8 cellular contexts compared by ENCODE assay signal in genomic region chr1:17010601-17011438, GRCh38. TPM values are rescaled to one million over a fixed set of nuclear protein-coding genes. Genes with fewer than 3 reads are reported as not detected.
A peak's percentile ranks its signal among the peaks of the same experiment; 100 is the strongest.
DNase-seq lines count a peak whose midpoint lies in the region; ATAC-seq, FAIRE-seq and TF ChIP-seq lines count a peak whose summit lies in the region.

No MANE protein-coding gene starts in this region.

- H3K36me3 ChIP-seq in NT2/D1 (ENCODE audit: insufficient read depth, insufficient read length, low read length) (peaks cover 3% of the 10 kb centered on the region), GM12878 (ENCODE audit: control insufficient read depth in 2 of 2, insufficient read depth in 2 of 2, low read length in 1 of 2) (no peaks in the 10 kb centered on the region), iPS-18a (ENCODE audit: control insufficient read depth, low read depth, low read length) (no peaks in the 10 kb centered on the region), small intestine (ENCODE audit: control insufficient read depth in 2 of 2, insufficient read depth in 2 of 2, low read length in 2 of 2) (no peaks in the 10 kb centered on the region)

- SMC1A ChIA-PET in GM12878 (lab: Charles Lee; ENCODE audit: uncharacterized antibody, unreplicated experiment): interaction anchor here (1.0 to 2.4 kb wide), 3 partner anchors 8 to 59 kb away, joined by 4 to 7 read pairs (median 5); no protein-coding TSS in a partner anchor

- no peak for TF ChIP-seq EP300 in GM12878 (IDR thresholded peaks at IDR 0.05; ENCODE audit: borderline replicate concordance in 1 of 2, control insufficient read depth in 1 of 2, low read depth in 2 of 2, low read length in 2 of 2)

- intact Hi-C loops in GM12878 (cut with micrococcal nuclease; ENCODE audit: unreplicated experiment): no loop called here

- no peak for TF ChIP-seq RAD21 in GM12878 (IDR thresholded peaks at IDR 0.05; ENCODE audit: insufficient read depth, low read depth, low read length)

- TF ChIP-seq POLR2A in GM12878 (IDR thresholded peaks at IDR 0.05; ENCODE audit: low read depth, low read length): no peak

- WGBS in GM12878 (ENCODE audit: insufficient coverage, insufficient replicate concordance, low lambda C conversion rate, missing lambda C conversion rate): 5% methylated on average over 21 of the region's 27 CpGs
- WGBS in small intestine, 3 donors: 3 to 4% (median 3%) methylated on average over 22 to 27 of the region's 27 CpGs

- RAD21 ChIA-PET in GM12878 (lab: Charles Lee; ENCODE audit: unreplicated experiment): interaction anchor here (1.2 to 1.3 kb wide), 2 partner anchors 35 to 54 kb away, joined by 3 read pairs; no protein-coding TSS in a partner anchor

- H3K9ac ChIP-seq in NT2/D1 (ENCODE audit: insufficient read length, low read depth) (peak overlapping the region; percentile 81), GM12878 (ENCODE audit: control insufficient read depth, insufficient read depth, low read length) (peak overlapping the region; percentile 40), iPS-18a (ENCODE audit: low read length) (peak overlapping the region; percentile 34)

- ATAC-seq in GM12878: peak; percentile 16
- ATAC-seq in HG02970 (IDR thresholded peaks at IDR 0.05; ENCODE audit: low FRiP score, unreplicated experiment): no peak

- no TSS peak for BruUV-seq in GM12878 (replicated peaks; lab: Mats Ljungman, UMichigan)

- H3K4me3 ChIP-seq in AG09309 (ENCODE audit: control insufficient read depth, low read depth, low read length) (peak overlapping the region; percentile 80), NT2/D1 (ENCODE audit: insufficient read length, low read depth) (peak overlapping the region; percentile 64), GM12878 (peak overlapping the region; percentile 87), iPS-18a (ENCODE audit: low read length) (peak overlapping the region; percentile 77), small intestine (ENCODE audit: low read depth in 1 of 2, low read length in 2 of 2) (peak overlapping the region; percentile 79 to 89)

- H3K4me2 ChIP-seq in GM12878 (ENCODE audit: control insufficient read depth, insufficient read depth): peak overlapping the region; percentile 92

- H3K79me2 ChIP-seq in GM12878 (ENCODE audit: control insufficient read depth, insufficient read depth, low read length): peaks cover 2% of the 10 kb centered on the region

- FAIRE-seq in GM12878 (lab: Jason Lieb, UNC): no peak
- FAIRE-seq in small intestine (lab: Jason Lieb, UNC): no peak

- H3K27me3 ChIP-seq in NT2/D1 (ENCODE audit: insufficient read depth, insufficient read length) (no peaks in the 10 kb centered on the region), GM12878 (replicated peaks in 1 of 2; ENCODE audit: control insufficient read depth in 2 of 2, insufficient read depth in 2 of 2, low read length in 1 of 2) (no peaks in the 10 kb centered on the region), iPS-18a (ENCODE audit: control insufficient read depth, insufficient read depth, low read length) (peaks cover 4% of the 10 kb centered on the region), small intestine (ENCODE audit: control insufficient read depth in 2 of 2, insufficient read depth in 2 of 2, low read length in 2 of 2) (no peaks in the 10 kb centered on the region)

- no peak overlapping the region for H3K27ac ChIP-seq in GM12878 (ENCODE audit: control insufficient read depth, insufficient read depth)
- H3K27ac ChIP-seq in iPS-18a (ENCODE audit: low read length): no peak overlapping the region
- peak overlapping the region in 1 of 2 donors; percentile 40 for H3K27ac ChIP-seq in small intestine (ENCODE audit: low read depth in 1 of 2, low read length in 1 of 2)

- H3K4me1 ChIP-seq in NT2/D1 (ENCODE audit: insufficient read depth, insufficient read length): peaks cover 24% of the 10 kb centered on the region
- peaks cover 22% of the 10 kb centered on the region for H3K4me1 ChIP-seq in GM12878 (ENCODE audit: control insufficient read depth, insufficient read depth, low read length)
- peaks cover 33% of the 10 kb centered on the region for H3K4me1 ChIP-seq in iPS-18a (ENCODE audit: control insufficient read depth, low read depth, low read length)
- H3K4me1 ChIP-seq in small intestine (ENCODE audit: control insufficient read depth in 2 of 2, insufficient read depth in 1 of 2, low read depth in 1 of 2, low read length in 1 of 2): no peaks in the 10 kb centered on the region

- H3K9me3 ChIP-seq in NT2/D1 (ENCODE audit: insufficient read depth, low read length) (no peaks in the 10 kb centered on the region), GM12878 (replicated peaks; ENCODE audit: control insufficient read depth, insufficient read depth, low read length) (no peaks in the 10 kb centered on the region), iPS-18a (ENCODE audit: control insufficient read depth, low read depth, low read length) (no peaks in the 10 kb centered on the region), small intestine (ENCODE audit: control insufficient read depth, low read depth) (no peaks in the 10 kb centered on the region)

- DNase-seq in AG09309 (ENCODE audit: low read depth): no peak
- DNase-seq in GM19238 (ENCODE audit: insufficient read length, low spot score): peak; percentile 42
- no peak for DNase-seq in NT2/D1 (ENCODE audit: low read depth, low spot score)
- no peak for DNase-seq in GM12878 (ENCODE audit: low read depth, low spot score)
- DNase-seq in small intestine: peak; percentile 26
- no peak for DNase-seq in 8988T

- no peak for TF ChIP-seq CTCF in AG09309 (IDR thresholded peaks at IDR 0.05; ENCODE audit: control insufficient read depth, insufficient read depth, low read depth, low read length, missing control alignments)
- TF ChIP-seq CTCF in GM12878 (IDR thresholded peaks at IDR 0.05 in 2 of 3, conservative IDR thresholded peaks at IDR 0.05 in 1 of 3; ENCODE audit: control insufficient read depth in 2 of 3, extremely low read depth in 1 of 3, insufficient read depth in 1 of 3, low read depth in 3 of 3, low read length in 3 of 3): no peak

- in situ Hi-C loops in GM12878 (cut with MboI): no loop called here

- CTCF ChIA-PET in GM12878 (lab: Yijun Ruan, JAX): interaction anchor here (0.5 to 1.1 kb wide), 5 partner anchors 38 to 390 kb away, joined by 3 to 4 read pairs (median 3); no protein-coding TSS in a partner anchor

- POLR2A ChIA-PET in GM12878 (lab: Charles Lee): interaction anchor here (0.6 to 1.0 kb wide), 4 partner anchors 8 to 663 kb away, joined by 3 to 8 read pairs (median 4); no protein-coding TSS in a partner anchor

- peak overlapping the region; percentile 78 for H2AFZ ChIP-seq in GM12878 (ENCODE audit: control insufficient read depth, low read depth, low read length)

- H4K20me1 ChIP-seq in GM12878 (ENCODE audit: control insufficient read depth, insufficient read depth): no peaks in the 10 kb centered on the region

RNA-seq across cellular contexts. Expression of gene ATP13A2, which starts 0.9 kb away (rescaled TPM):
- total RNA-seq in GM12878 (2013; cell fraction: nucleolus; rRNA removed): 43.4 and 49.5 TPM in 2 replicates
- 14.1 and 20.3 TPM in 2 replicates for total RNA-seq in GM12878 (2014; rRNA removed)
- 6.9 and 8.4 TPM in 2 replicates for total RNA-seq in GM12878 (2014; rRNA removed; fragmentation: Illumina TruSeq; extraction: Trizol)
- total RNA-seq in GM12878 (2021): 23.9 and 30.5 TPM in 2 replicates
- polyA plus RNA-seq in GM12878 (2011; ENCODE audit: low read depth): 5.8 TPM
- 3.1 and 6.0 TPM in 2 replicates for polyA plus RNA-seq in GM12878 (2011; rRNA removed)
- 13.5 and 14.9 TPM in 2 replicates for polyA plus RNA-seq in GM12878 (2011; cell fraction: cytosol; rRNA removed)
- 35.1 and 53.1 TPM in 2 replicates for polyA plus RNA-seq in GM12878 (2011; cell fraction: nucleus; rRNA removed)
- polyA plus RNA-seq in GM12878 (2012): 12.8 and 15.0 TPM in 2 replicates
- polyA plus RNA-seq in GM12878 (2014; fragmentation: Illumina TruSeq; extraction: Trizol): 1.6 and 7.6 TPM in 2 replicates
- polyA plus RNA-seq in GM12878 (2014; fragmentation: Nextera tagmentation; extraction: Ambion mirVana): under 1 TPM; 0.24 to 0.75 TPM
- polyA plus RNA-seq in GM12878 (2014; rRNA removed): 21.4 and 23.3 TPM in 2 replicates
- 10 to 100 TPM in 1 of 2 experiments, 1 to 10 TPM in 1; 4.2 to 19.3 TPM for polyA plus RNA-seq in GM12878 (2016; fragmentation: Nextera tagmentation; extraction: Ambion mirVana)
- 20.3 and 23.7 TPM in 2 replicates for polyA minus RNA-seq in GM12878 (2011; rRNA and poly(A)+ RNA removed)
- 11.9 and 15.8 TPM in 2 replicates for polyA minus RNA-seq in GM12878 (2011; cell fraction: cytosol; rRNA and poly(A)+ RNA removed)
- polyA minus RNA-seq in GM12878 (2011; cell fraction: nucleus; rRNA and poly(A)+ RNA removed): 10.8 and 15.6 TPM in 2 replicates
- 10 to 100 TPM; 14.6 to 33.7 (median 16.1) TPM for polyA plus RNA-seq in small intestine

RNA-seq across cellular contexts. Expression of gene MFAP2, which starts 30.4 kb away (rescaled TPM):
- total RNA-seq in GM12878 (2013; cell fraction: nucleolus; rRNA removed): not detected in 2 replicates
- not detected in 2 replicates for total RNA-seq in GM12878 (2014; rRNA removed)
- total RNA-seq in GM12878 (2014; rRNA removed; fragmentation: Illumina TruSeq; extraction: Trizol): not detected in 2 replicates
- not detected in 2 replicates for total RNA-seq in GM12878 (2021)
- not detected for polyA plus RNA-seq in GM12878 (2011; ENCODE audit: low read depth)
- polyA plus RNA-seq in GM12878 (2011; rRNA removed): not detected in 2 replicates
- 0.06 TPM in 1 of 2 replicates, not detected in the other for polyA plus RNA-seq in GM12878 (2011; cell fraction: cytosol; rRNA removed)
- not detected in 2 replicates for polyA plus RNA-seq in GM12878 (2011; cell fraction: nucleus; rRNA removed)
- polyA plus RNA-seq in GM12878 (2012): not detected in 2 replicates
- not detected in 2 replicates for polyA plus RNA-seq in GM12878 (2014; fragmentation: Illumina TruSeq; extraction: Trizol)
- polyA plus RNA-seq in GM12878 (2014; fragmentation: Nextera tagmentation; extraction: Ambion mirVana): not detected
- not detected in 2 replicates for polyA plus RNA-seq in GM12878 (2014; rRNA removed)
- under 1 TPM in 1 of 2 experiments, not detected in 1; 0.16 TPM for polyA plus RNA-seq in GM12878 (2016; fragmentation: Nextera tagmentation; extraction: Ambion mirVana)
- not detected in 2 replicates for polyA minus RNA-seq in GM12878 (2011; rRNA and poly(A)+ RNA removed)
- polyA minus RNA-seq in GM12878 (2011; cell fraction: cytosol; rRNA and poly(A)+ RNA removed): not detected in 2 replicates
- not detected in 2 replicates for polyA minus RNA-seq in GM12878 (2011; cell fraction: nucleus; rRNA and poly(A)+ RNA removed)
- polyA plus RNA-seq in small intestine: 1 to 10 TPM in 2 of 3 donors, not detected in 1; 2.4 to 8.7 TPM

RNA-seq across cellular contexts. Expression of gene SDHB, which starts 43.0 kb away (rescaled TPM):
- total RNA-seq in GM12878 (2013; cell fraction: nucleolus; rRNA removed): 55.7 and 56.3 TPM in 2 replicates
- total RNA-seq in GM12878 (2014; rRNA removed): 185 and 207 TPM in 2 replicates
- total RNA-seq in GM12878 (2014; rRNA removed; fragmentation: Illumina TruSeq; extraction: Trizol): 147 and 157 TPM in 2 replicates
- 122 and 124 TPM in 2 replicates for total RNA-seq in GM12878 (2021)
- 68.9 TPM for polyA plus RNA-seq in GM12878 (2011; ENCODE audit: low read depth)
- 319 and 379 TPM in 2 replicates for polyA plus RNA-seq in GM12878 (2011; rRNA removed)
- 203 and 219 TPM in 2 replicates for polyA plus RNA-seq in GM12878 (2011; cell fraction: cytosol; rRNA removed)
- polyA plus RNA-seq in GM12878 (2011; cell fraction: nucleus; rRNA removed): 140 and 142 TPM in 2 replicates
- 83.3 and 94.6 TPM in 2 replicates for polyA plus RNA-seq in GM12878 (2012)
- 192 and 230 TPM in 2 replicates for polyA plus RNA-seq in GM12878 (2014; fragmentation: Illumina TruSeq; extraction: Trizol)
- 100 to 1,000 TPM; 101 to 215 TPM for polyA plus RNA-seq in GM12878 (2014; fragmentation: Nextera tagmentation; extraction: Ambion mirVana)
- 164 and 174 TPM in 2 replicates for polyA plus RNA-seq in GM12878 (2014; rRNA removed)
- polyA plus RNA-seq in GM12878 (2016; fragmentation: Nextera tagmentation; extraction: Ambion mirVana): 100 to 1,000 TPM; 249 to 263 TPM
- 175 and 344 TPM in 2 replicates for polyA minus RNA-seq in GM12878 (2011; rRNA and poly(A)+ RNA removed)
- 61.1 and 65.6 TPM in 2 replicates for polyA minus RNA-seq in GM12878 (2011; cell fraction: cytosol; rRNA and poly(A)+ RNA removed)
- polyA minus RNA-seq in GM12878 (2011; cell fraction: nucleus; rRNA and poly(A)+ RNA removed): 35.7 and 49.8 TPM in 2 replicates
- 100 to 1,000 TPM; 184 to 380 (median 263) TPM for polyA plus RNA-seq in small intestine

Comparison
In these comparisons a context has a peak if more than half of its experiments do, and no peak if none do; other contexts are left out.
1. DNase-seq: peak in GM19238 (single experiment) and small intestine (single experiment); none in AG09309 (single experiment), NT2/D1 (single experiment), GM12878 (single experiment) and 8988T (single experiment).
2. Peak in every context shown above with its lines, with median percentiles within 50 percentile points of each other: H3K4me3 ChIP-seq and H3K9ac ChIP-seq.